ENCODE assay signal across 1 cellular context in the genomic region with DNA sequence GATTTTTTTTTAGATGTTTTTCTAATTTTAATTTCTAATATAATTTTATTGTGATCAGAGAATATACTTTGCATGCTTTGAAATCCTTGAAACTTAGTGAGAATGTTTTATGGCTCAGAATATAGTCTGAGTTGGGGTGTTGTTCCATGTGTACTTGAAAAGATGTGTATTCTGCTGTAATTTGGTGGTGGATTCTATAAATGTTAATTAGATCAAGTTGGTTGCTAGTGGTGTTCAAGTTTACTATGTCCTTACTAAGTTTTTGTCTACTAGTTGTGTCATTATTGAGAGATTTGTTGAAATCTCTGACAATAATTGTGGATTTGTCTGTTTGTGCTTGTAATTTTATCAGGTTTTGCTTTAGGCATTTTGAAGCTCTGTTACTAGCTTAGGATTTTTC.
TF ChIP-seq lines count a peak whose summit lies in the region.

No MANE protein-coding gene starts in this region.

TF ChIP-seq in A549, 52 proteins besides CTCF, POLR2A, EP300 and RAD21 (continued from another document):
- TF ChIP-seq TP53 (CRISPR knock-in tag; IDR thresholded peaks at IDR 0.05) (no peak), ESRRA (IDR thresholded peaks at IDR 0.05; ENCODE audit: borderline replicate concordance, low read length) (no peak), ZC3H11A (IDR thresholded peaks at IDR 0.05) (no peak), JUNB (IDR thresholded peaks at IDR 0.05) (no peak), FOXS1 (CRISPR knock-in tag; IDR thresholded peaks at IDR 0.05) (no peak)
- TF ChIP-seq, protein P1, sequence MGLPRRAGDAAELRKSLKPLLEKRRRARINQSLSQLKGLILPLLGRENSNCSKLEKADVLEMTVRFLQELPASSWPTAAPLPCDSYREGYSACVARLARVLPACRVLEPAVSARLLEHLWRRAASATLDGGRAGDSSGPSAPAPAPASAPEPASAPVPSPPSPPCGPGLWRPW (IDR thresholded peaks at IDR 0.05): no peak
TF ChIP-seq in A549: peak in this region for 0.
